32 cellular contexts compared by ENCODE assay signal in the genomic region with DNA sequence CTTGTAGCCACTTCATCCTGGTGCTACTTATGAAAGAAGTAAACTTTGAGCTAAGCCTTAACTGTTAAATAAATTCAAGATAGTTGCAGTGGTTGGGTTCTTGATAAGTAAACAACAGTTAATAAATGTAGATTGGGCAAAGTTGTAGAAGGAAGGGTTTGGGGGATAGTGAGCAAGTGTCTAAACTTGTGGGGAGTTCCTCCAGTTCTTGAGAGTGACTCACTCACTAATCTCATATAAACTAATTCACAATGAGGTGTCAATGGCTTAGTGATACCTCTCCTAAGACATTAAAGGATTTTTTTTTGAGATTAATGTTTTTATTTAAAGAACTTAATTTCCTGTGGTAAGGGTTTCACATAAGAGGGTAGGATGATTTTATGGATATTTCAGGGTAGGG.
"Had no signal": no experiment of that assay in that cellular context is flagged by ENCODE, and none has a peak within 500 bp of the region (broad histone marks: within the 10 kb centered on the region; RNA-seq: fewer than 3 reads in every experiment).

No MANE protein-coding gene starts in this region.

- H3K27me3 Mint-ChIP-seq: activated CD8-positive, alpha-beta T cell treated with anti-CD3 and anti-CD28 coated beads for 36 hours; activated naive CD4-positive, alpha-beta T cell treated with anti-CD3 and anti-CD28 coated beads, Interleukin-2, amount 50 U/mL, for 24 hours; activated naive CD8-positive, alpha-beta T cell treated with anti-CD3 and anti-CD28 coated beads for 36 hours; activated naive CD8-positive, alpha-beta T cell treated with anti-CD3 and anti-CD28 coated beads, Interleukin-2, amount 50 U/mL, for 24 hours; activated T-helper 17 cell treated with anti-CD3 and anti-CD28 coated beads, Interleukin-2, amount 50 U/mL, for 72 hours had no signal

- ATAC-seq: activated CD8-positive, alpha-beta T cell treated with anti-CD3 and anti-CD28 coated beads for 36 hours; activated naive CD8-positive, alpha-beta T cell treated with anti-CD3 and anti-CD28 coated beads, Interleukin-2, amount 50 U/mL, for 24 hours; activated T-cell treated with anti-CD3 and anti-CD28 coated beads, Interleukin-2, amount 50 U/mL, for 4 hours; activated T-helper 17 cell treated with anti-CD3 and anti-CD28 coated beads, Interleukin-2, amount 50 U/mL, for 72 hours; body of pancreas; gastroesophageal sphincter; WTC11 had no signal

- H3K27ac Mint-ChIP-seq: activated CD8-positive, alpha-beta T cell treated with anti-CD3 and anti-CD28 coated beads for 36 hours; activated naive CD4-positive, alpha-beta T cell treated with anti-CD3 and anti-CD28 coated beads for 36 hours; activated naive CD4-positive, alpha-beta T cell treated with anti-CD3 and anti-CD28 coated beads, Interleukin-2, amount 50 U/mL, for 24 hours; activated naive CD8-positive, alpha-beta T cell treated with anti-CD3 and anti-CD28 coated beads for 36 hours; activated naive CD8-positive, alpha-beta T cell treated with anti-CD3 and anti-CD28 coated beads, Interleukin-2, amount 50 U/mL, for 24 hours; activated T-helper 17 cell treated with anti-CD3 and anti-CD28 coated beads, Interleukin-2, amount 50 U/mL, for 72 hours; WTC11 had no signal

- H3K4me3 Mint-ChIP-seq: activated CD8-positive, alpha-beta T cell treated with anti-CD3 and anti-CD28 coated beads for 36 hours; activated naive CD4-positive, alpha-beta T cell treated with anti-CD3 and anti-CD28 coated beads for 36 hours; activated naive CD4-positive, alpha-beta T cell treated with anti-CD3 and anti-CD28 coated beads, Interleukin-2, amount 50 U/mL, for 24 hours; activated naive CD8-positive, alpha-beta T cell treated with anti-CD3 and anti-CD28 coated beads for 36 hours; activated naive CD8-positive, alpha-beta T cell treated with anti-CD3 and anti-CD28 coated beads, Interleukin-2, amount 50 U/mL, for 24 hours; activated T-cell treated with anti-CD3 and anti-CD28 coated beads, Interleukin-2, amount 50 U/mL, for 4 hours; activated T-helper 17 cell treated with anti-CD3 and anti-CD28 coated beads, Interleukin-2, amount 50 U/mL, for 72 hours; WTC11 had no signal

- H3K9me3 ChIP-seq: adrenal gland, body of pancreas, colonic mucosa, esophagus muscularis mucosa, gastroesophageal sphincter, heart right ventricle had no signal

- H3K27ac ChIP-seq: adrenal gland, body of pancreas, cardiac muscle cell, colonic mucosa, esophagus muscularis mucosa, gastroesophageal sphincter, heart right ventricle, VCaP had no signal

- H3K4me1 Mint-ChIP-seq: activated naive CD4-positive, alpha-beta T cell treated with anti-CD3 and anti-CD28 coated beads, Interleukin-2, amount 50 U/mL, for 24 hours; activated naive CD8-positive, alpha-beta T cell treated with anti-CD3 and anti-CD28 coated beads for 36 hours; activated naive CD8-positive, alpha-beta T cell treated with anti-CD3 and anti-CD28 coated beads, Interleukin-2, amount 50 U/mL, for 24 hours; activated T-helper 17 cell treated with anti-CD3 and anti-CD28 coated beads, Interleukin-2, amount 50 U/mL, for 72 hours; WTC11 had no signal

- H3K27me3 ChIP-seq: adrenal gland, body of pancreas, cardiac muscle cell, colonic mucosa, esophagus muscularis mucosa, gastroesophageal sphincter had no signal

- H3K36me3 Mint-ChIP-seq: activated naive CD8-positive, alpha-beta T cell treated with anti-CD3 and anti-CD28 coated beads for 36 hours had no signal

- DNase-seq: activated CD4-positive, alpha-beta T cell treated with anti-CD3 and anti-CD28 coated beads for 1 hour; activated CD4-positive, alpha-beta T cell treated with anti-CD3 and anti-CD28 coated beads for 4 hours; activated CD4-positive, alpha-beta T cell treated with anti-CD3 and anti-CD28 coated beads, Interleukin-2, amount 50 U/mL, for 1 hour; activated CD4-positive, alpha-beta T cell treated with anti-CD3 and anti-CD28 coated beads, Interleukin-2, amount 50 U/mL, for 48 hours; activated CD8-positive, alpha-beta memory T cell treated with anti-CD3 and anti-CD28 coated beads for 24 hours; activated CD8-positive, alpha-beta T cell treated with anti-CD3 and anti-CD28 coated beads for 36 hours; activated effector memory CD4-positive, alpha-beta T cell treated with Interleukin-2 at 50 U/mL for 16 hours; activated naive CD4-positive, alpha-beta T cell treated with anti-CD3 and anti-CD28 coated beads for 36 hours; activated naive CD8-positive, alpha-beta T cell treated with anti-CD3 and anti-CD28 coated beads for 36 hours; activated naive CD8-positive, alpha-beta T cell treated with anti-CD3 and anti-CD28 coated beads, Interleukin-2, amount 50 U/mL, for 24 hours; activated T-cell treated with anti-CD3 and anti-CD28 coated beads, Interleukin-2, amount 50 U/mL, for 4 hours; adrenal gland; amygdala; aorta; body of pancreas; central memory CD4-positive, alpha-beta T cell; cerebellar nuclear complex; colonic mucosa; effector CD8-positive, alpha-beta T cell; erythroblast; foreskin melanocyte; heart right ventricle; T-helper 2 cell had no signal

- H3K36me3 ChIP-seq: adrenal gland, cardiac muscle cell, colonic mucosa, esophagus muscularis mucosa, gastroesophageal sphincter, heart right ventricle had no signal

- H3K4me3 ChIP-seq: adrenal gland, body of pancreas, cardiac muscle cell, colonic mucosa, esophagus muscularis mucosa, gastroesophageal sphincter, heart right ventricle had no signal

- FAIRE-seq: endometrium, endothelial cell of umbilical vein had no signal

- H3K4me1 ChIP-seq: adrenal gland, body of pancreas, colonic mucosa, esophagus muscularis mucosa, gastroesophageal sphincter, heart right ventricle had no signal
